Comparison of ENCODE assay signal across 8 cellular contexts in the genomic region with DNA sequence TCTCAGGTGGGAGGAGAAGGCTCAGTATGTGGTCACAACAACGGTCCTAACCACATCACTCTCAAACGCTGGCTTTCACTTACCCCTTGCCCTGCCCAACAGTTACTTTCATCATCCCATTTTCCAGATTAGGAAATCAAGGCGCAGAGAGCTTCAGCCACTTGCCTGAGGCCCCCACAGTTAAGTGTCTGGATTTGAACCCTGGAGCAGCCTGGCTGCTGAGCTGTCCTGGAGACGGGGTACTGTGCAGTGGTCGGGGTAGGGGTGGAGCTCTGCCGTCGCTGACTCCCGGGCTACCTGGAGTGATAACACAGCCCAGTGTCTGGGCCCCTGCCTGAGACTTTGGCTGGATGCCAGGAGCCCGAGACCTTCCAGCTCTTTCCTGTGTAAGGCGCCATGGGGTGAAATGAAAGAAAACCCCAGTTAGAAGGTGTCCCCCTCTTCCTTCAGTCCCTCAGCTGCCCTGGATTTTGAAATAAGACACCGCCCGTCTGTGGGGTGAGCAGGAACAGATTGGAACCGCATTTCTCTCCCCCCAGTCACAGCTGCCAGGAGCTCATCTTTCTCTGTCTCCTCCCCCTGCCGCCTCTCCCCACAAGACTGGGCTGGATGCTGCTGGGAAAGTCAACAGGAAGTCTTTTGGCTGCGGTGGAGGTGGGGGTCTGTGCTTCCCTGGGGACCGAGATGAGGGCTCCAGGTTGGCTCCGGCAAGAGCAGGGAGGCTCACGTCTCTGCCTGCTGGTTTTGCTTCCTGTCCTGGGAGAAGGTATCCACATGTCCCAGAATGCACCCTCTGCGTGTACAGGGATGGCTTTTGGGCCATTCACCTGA.
DNase-seq lines count a peak whose midpoint lies in the region; ATAC-seq, FAIRE-seq and TF ChIP-seq lines count a peak whose summit lies in the region.

No MANE protein-coding gene starts in this region.

- intact Hi-C loops in testis (cut with DNase I; ENCODE audit: low total_unique reads): no loop called here
- intact Hi-C loops in dorsolateral prefrontal cortex (cut with DNase I): no loop called here

- H4K20me1 ChIP-seq in astrocyte (ENCODE audit: insufficient read depth, low read length): peaks cover 61% of the 10 kb centered on the region

- H3K9ac ChIP-seq in astrocyte (ENCODE audit: low read length): peak overlapping the region; percentile 69

- peaks cover 88% of the 10 kb centered on the region for H3K79me2 ChIP-seq in astrocyte (ENCODE audit: insufficient read depth, low read length)

- no peak for TF ChIP-seq POLR2A in testis (IDR thresholded peaks at IDR 0.05)

- H3K27ac ChIP-seq in KOPT-K1 (ENCODE audit: low read depth, low read length, poor library complexity, severe bottlenecking): peak overlapping the region; percentile 65
- H3K27ac ChIP-seq in astrocyte (ENCODE audit: low read depth, low read length): peak overlapping the region; percentile 70
- H3K27ac ChIP-seq in testis: peak overlapping the region in 1 of 2 donors; percentile 69
- H3K27ac ChIP-seq in dorsolateral prefrontal cortex: peak overlapping the region in 20 of 59 donors; percentile 1 to 88 (median 31)

- H3K9me3 Mint-ChIP-seq in astrocyte (ENCODE audit: unreplicated experiment): no peaks in the 10 kb centered on the region

- H3K27ac Mint-ChIP-seq in astrocyte (ENCODE audit: unreplicated experiment): peak overlapping the region; percentile 89

- H3K9me3 ChIP-seq in KOPT-K1 (ENCODE audit: insufficient read depth, low read length, poor library complexity, severe bottlenecking): no peaks in the 10 kb centered on the region
- no peaks in the 10 kb centered on the region for H3K9me3 ChIP-seq in astrocyte (ENCODE audit: insufficient read depth, low read depth, low read length)
- H3K9me3 ChIP-seq in testis: no peaks in the 10 kb centered on the region

- DNase-seq in COR-L47 (lab: John Stamatoyannopoulos, UW) (peak; percentile 94), RCC 7860 (ENCODE audit: low spot score) (peak; percentile 65), astrocyte (ENCODE audit: low read depth) (peak; percentile 86), kidney glomerular epithelial cell (lab: John Stamatoyannopoulos, UW) (peak; percentile 72), testis (peak; percentile 70), dorsolateral prefrontal cortex (no peak)

- FAIRE-seq in RCC 7860 (lab: Jason Lieb, UNC): peak; percentile 63
- FAIRE-seq in astrocyte (lab: Jason Lieb, UNC): no peak

- no peak overlapping the region for H3K4me3 ChIP-seq in astrocyte (ENCODE audit: insufficient read depth, low read depth, low read length)
- H3K4me3 ChIP-seq in testis: no peak overlapping the region
- H3K4me3 ChIP-seq in dorsolateral prefrontal cortex: no peak overlapping the region

- H3K27me3 Mint-ChIP-seq in astrocyte (ENCODE audit: low read depth, unreplicated experiment): no peaks in the 10 kb centered on the region

- peaks cover 3% of the 10 kb centered on the region for H3K36me3 Mint-ChIP-seq in astrocyte (ENCODE audit: low read depth, unreplicated experiment)

- H2AFZ ChIP-seq in astrocyte (ENCODE audit: low read depth, low read length): no peak overlapping the region

- H3K4me3 Mint-ChIP-seq in astrocyte (ENCODE audit: unreplicated experiment): peak overlapping the region; percentile 69

- ATAC-seq in GM21576 (IDR thresholded peaks at IDR 0.05; ENCODE audit: unreplicated experiment): no peak

- H3K36me3 ChIP-seq in KOPT-K1 (ENCODE audit: insufficient read depth, low read length) (no peaks in the 10 kb centered on the region), astrocyte (ENCODE audit: insufficient read depth, low read length) (no peaks in the 10 kb centered on the region), testis (ENCODE audit: low read depth, missing control alignments) (no peaks in the 10 kb centered on the region)

- 42 to 45% methylated on average over 14 to 19 of the region's 19 CpGs for WGBS in testis, 2 donors

- H3K4me1 ChIP-seq in astrocyte (ENCODE audit: insufficient read depth, low read length) (peaks cover 70% of the 10 kb centered on the region), testis (peaks cover 56% of the 10 kb centered on the region)

- peaks cover 41% of the 10 kb centered on the region for H3K4me1 Mint-ChIP-seq in astrocyte (ENCODE audit: low read depth, unreplicated experiment)

- no peak for TF ChIP-seq CTCF in astrocyte (IDR thresholded peaks at IDR 0.05; ENCODE audit: insufficient read depth, low read depth, low read length)
- no peak for TF ChIP-seq CTCF in testis (IDR thresholded peaks at IDR 0.05)
- no peak for TF ChIP-seq CTCF in dorsolateral prefrontal cortex (IDR thresholded peaks at IDR 0.05 in 54 of 56, conservative IDR thresholded peaks at IDR 0.05 in 2 of 56; ENCODE audit: low read depth in 1 of 56, partially characterized antibody in 56 of 56)

- peak overlapping the region; percentile 73 for H3K4me2 ChIP-seq in astrocyte (ENCODE audit: low read length)

- no peaks in the 10 kb centered on the region for H3K27me3 ChIP-seq in astrocyte (ENCODE audit: insufficient read depth, low read length)
- no peaks in the 10 kb centered on the region for H3K27me3 ChIP-seq in testis
- H3K27me3 ChIP-seq in dorsolateral prefrontal cortex: no peaks in the 10 kb centered on the region

Comparison
In these comparisons a context has a peak if more than half of its experiments do, and no peak if none do; other contexts are left out.
1. DNase-seq: peak in COR-L47 (single experiment), RCC 7860 (single experiment), astrocyte (single experiment), kidney glomerular epithelial cell (single experiment) and testis (single experiment); none in dorsolateral prefrontal cortex (0 of 10).